35 cellular contexts compared by ENCODE assay signal in genomic region chrX:18174209-18174608, GRCh38. TPM values are rescaled to one million over a fixed set of nuclear protein-coding genes. Genes with fewer than 3 reads are reported as not detected.
"Had no signal": no experiment of that assay in that cellular context is flagged by ENCODE, and none has a peak within 500 bp of the region (broad histone marks: within the 10 kb centered on the region; RNA-seq: fewer than 3 reads in every experiment).

No MANE protein-coding gene starts in this region.

- H3K27ac ChIP-seq: ascending aorta, brain microvascular endothelial cell, colonic mucosa, epithelial cell of prostate, esophagus squamous epithelium, gastroesophageal sphincter had no signal

- H3K9me3 ChIP-seq: ascending aorta, colonic mucosa, esophagus squamous epithelium, gastroesophageal sphincter had no signal

- H3K27ac Mint-ChIP-seq: activated CD4-positive, alpha-beta memory T cell treated with anti-CD3 and anti-CD28 coated beads for 36 hours; activated CD4-positive, alpha-beta T cell treated with anti-CD3 and anti-CD28 coated beads for 36 hours; activated CD4-positive, alpha-beta T cell treated with anti-CD3 and anti-CD28 coated beads, Interleukin-2, amount 10 ng/mL, durations not matched to agents 24 days and 14 days; activated CD8-positive, alpha-beta memory T cell treated with anti-CD3 and anti-CD28 coated beads, Interleukin-2, amount 10 ng/mL, durations not matched to agents 7 days and 5 days; activated CD8-positive, alpha-beta T cell treated with anti-CD3 and anti-CD28 coated beads, Interleukin-2, amount 10 ng/mL, durations not matched to agents 7 days and 5 days; activated naive CD4-positive, alpha-beta T cell treated with anti-CD3 and anti-CD28 coated beads, Interleukin-2, amount 10 ng/mL, durations not matched to agents 7 days and 5 days; activated naive CD4-positive, alpha-beta T cell treated with anti-CD3 and anti-CD28 coated beads, Interleukin-2, amount 50 U/mL, for 72 hours; activated naive CD8-positive, alpha-beta T cell treated with anti-CD3 and anti-CD28 coated beads, Interleukin-2, amount 10 ng/mL, durations not matched to agents 7 days and 5 days had no signal

- H3K4me1 ChIP-seq: ascending aorta, colonic mucosa, esophagus squamous epithelium, gastroesophageal sphincter had no signal

- H3K27me3 Mint-ChIP-seq: activated CD8-positive, alpha-beta memory T cell treated with anti-CD3 and anti-CD28 coated beads, Interleukin-2, amount 10 ng/mL, durations not matched to agents 7 days and 5 days had no signal

- H3K4me1 Mint-ChIP-seq: activated CD4-positive, alpha-beta T cell treated with anti-CD3 and anti-CD28 coated beads for 36 hours; activated CD4-positive, alpha-beta T cell treated with anti-CD3 and anti-CD28 coated beads, Interleukin-2, amount 10 ng/mL, durations not matched to agents 24 days and 14 days; activated CD8-positive, alpha-beta memory T cell treated with anti-CD3 and anti-CD28 coated beads, Interleukin-2, amount 10 ng/mL, durations not matched to agents 7 days and 5 days; activated naive CD4-positive, alpha-beta T cell treated with anti-CD3 and anti-CD28 coated beads, Interleukin-2, amount 10 ng/mL, durations not matched to agents 7 days and 5 days; activated naive CD8-positive, alpha-beta T cell treated with anti-CD3 and anti-CD28 coated beads, Interleukin-2, amount 10 ng/mL, durations not matched to agents 7 days and 5 days had no signal

- H3K36me3 Mint-ChIP-seq: activated CD4-positive, alpha-beta memory T cell treated with anti-CD3 and anti-CD28 coated beads for 36 hours; activated CD8-positive, alpha-beta memory T cell treated with anti-CD3 and anti-CD28 coated beads, Interleukin-2, amount 10 ng/mL, durations not matched to agents 7 days and 5 days; activated naive CD4-positive, alpha-beta T cell treated with anti-CD3 and anti-CD28 coated beads, Interleukin-2, amount 10 ng/mL, durations not matched to agents 7 days and 5 days; activated naive CD4-positive, alpha-beta T cell treated with anti-CD3 and anti-CD28 coated beads, Interleukin-2, amount 50 U/mL, for 72 hours; activated naive CD8-positive, alpha-beta T cell treated with anti-CD3 and anti-CD28 coated beads, Interleukin-2, amount 10 ng/mL, durations not matched to agents 7 days and 5 days had no signal

- ATAC-seq: activated CD4-positive, alpha-beta T cell treated with anti-CD3 and anti-CD28 coated beads for 36 hours; activated CD8-positive, alpha-beta memory T cell treated with anti-CD3 and anti-CD28 coated beads, Interleukin-2, amount 10 ng/mL, durations not matched to agents 7 days and 5 days; activated CD8-positive, alpha-beta T cell treated with anti-CD3 and anti-CD28 coated beads, Interleukin-2, amount 10 ng/mL, durations not matched to agents 7 days and 5 days; activated naive CD4-positive, alpha-beta T cell treated with anti-CD3 and anti-CD28 coated beads, Interleukin-2, amount 50 U/mL, for 72 hours; gastroesophageal sphincter had no signal

- H3K4me3 Mint-ChIP-seq: activated CD4-positive, alpha-beta memory T cell treated with anti-CD3 and anti-CD28 coated beads for 36 hours; activated CD4-positive, alpha-beta T cell treated with anti-CD3 and anti-CD28 coated beads for 36 hours; activated CD4-positive, alpha-beta T cell treated with anti-CD3 and anti-CD28 coated beads, Interleukin-2, amount 10 ng/mL, durations not matched to agents 24 days and 14 days; activated CD8-positive, alpha-beta memory T cell treated with anti-CD3 and anti-CD28 coated beads, Interleukin-2, amount 10 ng/mL, durations not matched to agents 7 days and 5 days; activated CD8-positive, alpha-beta T cell treated with anti-CD3 and anti-CD28 coated beads, Interleukin-2, amount 10 ng/mL, durations not matched to agents 7 days and 5 days; activated naive CD4-positive, alpha-beta T cell treated with anti-CD3 and anti-CD28 coated beads, Interleukin-2, amount 10 ng/mL, durations not matched to agents 7 days and 5 days; activated naive CD8-positive, alpha-beta T cell treated with anti-CD3 and anti-CD28 coated beads, Interleukin-2, amount 10 ng/mL, durations not matched to agents 7 days and 5 days had no signal

- DNase-seq: activated CD4-positive, alpha-beta memory T cell treated with anti-CD3 and anti-CD28 coated beads for 36 hours; activated CD4-positive, alpha-beta T cell treated with anti-CD3 and anti-CD28 coated beads for 36 hours; activated CD4-positive, alpha-beta T cell treated with anti-CD3 and anti-CD28 coated beads, Interleukin-2, amount 10 ng/mL, durations not matched to agents 24 days and 14 days; activated CD4-positive, CD25-positive, alpha-beta regulatory T cell; activated CD4-positive, CD25-positive, alpha-beta regulatory T cell treated with anti-CD3 and anti-CD28 coated beads, Interleukin-2, amount 50 U/mL, for 72 hours; activated CD8-positive, alpha-beta memory T cell treated with anti-CD3 and anti-CD28 coated beads, Interleukin-2, amount 10 ng/mL, durations not matched to agents 7 days and 5 days; activated CD8-positive, alpha-beta memory T cell treated with anti-CD3 and anti-CD28 coated beads, Interleukin-2, amount 50 U/mL, for 4 hours; activated CD8-positive, alpha-beta T cell treated with anti-CD3 and anti-CD28 coated beads, Interleukin-2, amount 10 ng/mL, durations not matched to agents 7 days and 5 days; activated gamma-delta T cell; activated naive CD4-positive, alpha-beta T cell; activated naive CD4-positive, alpha-beta T cell treated with anti-CD3 and anti-CD28 coated beads, Interleukin-2, amount 10 ng/mL, durations not matched to agents 7 days and 5 days; activated naive CD8-positive, alpha-beta T cell treated with anti-CD3 and anti-CD28 coated beads, Interleukin-2, amount 10 ng/mL, durations not matched to agents 7 days and 5 days; activated T-cell treated with anti-CD3 and anti-CD28 coated beads, Interleukin-2, amount 50 U/mL, for 1 hour; activated T-cell treated with anti-CD3 and anti-CD28 coated beads, Interleukin-2, amount 50 U/mL, for 48 hours; brain microvascular endothelial cell; central memory CD4-positive, alpha-beta T cell; cerebellar nuclear complex; colonic mucosa; effector CD8-positive, alpha-beta T cell; esophagus squamous epithelium; foreskin melanocyte; T-helper 2 cell had no signal

- H3K9me3 Mint-ChIP-seq: activated CD4-positive, alpha-beta memory T cell treated with anti-CD3 and anti-CD28 coated beads for 36 hours; activated CD4-positive, alpha-beta T cell treated with anti-CD3 and anti-CD28 coated beads, Interleukin-2, amount 10 ng/mL, durations not matched to agents 24 days and 14 days; activated naive CD4-positive, alpha-beta T cell treated with anti-CD3 and anti-CD28 coated beads, Interleukin-2, amount 10 ng/mL, durations not matched to agents 7 days and 5 days; activated naive CD4-positive, alpha-beta T cell treated with anti-CD3 and anti-CD28 coated beads, Interleukin-2, amount 50 U/mL, for 72 hours; activated naive CD8-positive, alpha-beta T cell treated with anti-CD3 and anti-CD28 coated beads, Interleukin-2, amount 10 ng/mL, durations not matched to agents 7 days and 5 days had no signal

- H3K4me3 ChIP-seq: ascending aorta, colonic mucosa, esophagus squamous epithelium, gastroesophageal sphincter had no signal

- FAIRE-seq: endometrium, endothelial cell of umbilical vein had no signal

- H3K36me3 ChIP-seq: ascending aorta, brain microvascular endothelial cell, colonic mucosa, esophagus squamous epithelium, gastroesophageal sphincter had no signal

- H3K27me3 ChIP-seq: ascending aorta, brain microvascular endothelial cell, colonic mucosa, esophagus squamous epithelium, gastroesophageal sphincter had no signal

RNA-seq across cellular contexts. Expression of gene BEND2, which starts 46.5 kb away (rescaled TPM):
- total RNA-seq: activated CD4-positive, alpha-beta memory T cell treated with anti-CD3 and anti-CD28 coated beads for 36 hours; activated CD4-positive, alpha-beta T cell treated with anti-CD3 and anti-CD28 coated beads for 36 hours; activated CD4-positive, alpha-beta T cell treated with anti-CD3 and anti-CD28 coated beads, Interleukin-2, amount 10 ng/mL, durations not matched to agents 24 days and 14 days; activated CD8-positive, alpha-beta memory T cell treated with anti-CD3 and anti-CD28 coated beads for 36 hours; activated CD8-positive, alpha-beta memory T cell treated with anti-CD3 and anti-CD28 coated beads, Interleukin-2, amount 10 ng/mL, durations not matched to agents 7 days and 5 days; activated CD8-positive, alpha-beta T cell treated with anti-CD3 and anti-CD28 coated beads, Interleukin-2, amount 10 ng/mL, durations not matched to agents 7 days and 5 days; activated naive CD4-positive, alpha-beta T cell treated with anti-CD3 and anti-CD28 coated beads, Interleukin-2, amount 50 U/mL, for 72 hours; activated naive CD8-positive, alpha-beta T cell treated with anti-CD3 and anti-CD28 coated beads, Interleukin-2, amount 10 ng/mL, durations not matched to agents 7 days and 5 days; ascending aorta; colonic mucosa; dermis microvascular lymphatic vessel endothelial cell; endothelial cell of umbilical vein; esophagus squamous epithelium; fibroblast of lung; fibroblast of villous mesenchyme; gastroesophageal sphincter; glomerular endothelial cell; T-helper 1 cell treated with Interleukin-12 subunit alpha and Interleukin-12 subunit beta and Interleukin-4 antibody, amounts not matched to agents 30 ng/mL and 1 ng/mL, for 36 hours had no signal
- polyA plus RNA-seq: endothelial cell of umbilical vein, esophagus, fibroblast of lung had no signal
